In genomic region chr6:7252390-7252789, GRCh38 we compare ENCODE assay signal across 23 cellular contexts.
DNase-seq lines count a peak whose midpoint lies in the region; ATAC-seq and TF ChIP-seq lines count a peak whose summit lies in the region.
"Had no signal": no experiment of that assay in that cellular context is flagged by ENCODE, and none has a peak within 500 bp of the region (broad histone marks: within the 10 kb centered on the region; RNA-seq: fewer than 3 reads in every experiment).

No MANE protein-coding gene starts in this region.

- ATAC-seq in Right ventricle myocardium inferior (peak; percentile 48), heart right ventricle (peak in 6 of 8 donors; percentile 26 to 56 (median 36)), upper lobe of right lung (peak; percentile 38), T-cell (replicated peaks in 1 of 4) (no peak)
- ATAC-seq: body of pancreas had no signal

- H3K27ac ChIP-seq in heart right ventricle: peak overlapping the region in 4 of 10 donors; percentile 24 to 72 (median 42)
- H3K27ac ChIP-seq in upper lobe of right lung: no peak overlapping the region

- POLR2A ChIA-PET in activated CD4-positive, alpha-beta memory T cell treated with anti-CD3 and anti-CD28 coated beads, Interleukin-2, amount 10 ng/mL, durations not matched to agents 7 days and 5 days (lab: Charles Lee): no interaction called here
- POLR2A ChIA-PET in T-cell (lab: Charles Lee): interaction anchor here in 1 of 2 donors (0.6 kb wide), 1 partner anchor 108 kb away, joined by 10 read pairs; no protein-coding TSS in a partner anchor

- H3K4me3 ChIP-seq in heart right ventricle: no peak overlapping the region
- H3K4me3 ChIP-seq in upper lobe of right lung: no peak overlapping the region
- H3K4me3 ChIP-seq: body of pancreas, tibial nerve had no signal

- H3K9me3 ChIP-seq in heart right ventricle (peaks cover 0 to 17% (median 9%) of the 10 kb centered on the region in 11 donors), upper lobe of right lung (no peaks in the 10 kb centered on the region)
- H3K9me3 ChIP-seq: body of pancreas, neutrophil had no signal

- H3K9me3 Mint-ChIP-seq in activated CD4-positive, alpha-beta memory T cell treated with anti-CD3 and anti-CD28 coated beads, Interleukin-2, amount 10 ng/mL, durations not matched to agents 7 days and 5 days: peaks cover 4% of the 10 kb centered on the region
- H3K9me3 Mint-ChIP-seq in T-cell: no peaks in the 10 kb centered on the region
- H3K9me3 Mint-ChIP-seq: memory B cell had no signal

- H3K4me3 Mint-ChIP-seq in activated CD4-positive, alpha-beta memory T cell treated with anti-CD3 and anti-CD28 coated beads, Interleukin-2, amount 10 ng/mL, durations not matched to agents 7 days and 5 days: no peak overlapping the region
- H3K4me3 Mint-ChIP-seq in T-cell: no peak overlapping the region
- H3K4me3 Mint-ChIP-seq: activated T-cell treated with anti-CD3 and anti-CD28 coated beads, Interleukin-2, amount 50 U/mL, for 24 hours; H9; memory B cell had no signal

- no peaks in the 10 kb centered on the region for H3K27me3 ChIP-seq in heart right ventricle
- no peaks in the 10 kb centered on the region for H3K27me3 ChIP-seq in upper lobe of right lung
- H3K27me3 ChIP-seq: body of pancreas, neutrophil, tibial nerve had no signal

- DNase-seq in Right ventricle myocardium inferior (ENCODE audit: missing footprints) (no peak), cardiac septum (ENCODE audit: low spot score) (no peak), heart right ventricle (no peak), medulla oblongata (ENCODE audit: extremely low spot score) (peak; percentile 25), upper lobe of right lung (no peak), SIG-M5 (lab: John Stamatoyannopoulos, UW) (no peak), T-cell (no peak)
- no peak for DNase-seq in activated CD4-positive, alpha-beta memory T cell treated with anti-CD3 and anti-CD28 coated beads, Interleukin-2, amount 10 ng/mL, durations not matched to agents 7 days and 5 days
- DNase-seq: activated CD4-positive, alpha-beta T cell treated with anti-CD3 and anti-CD28 coated beads for 48 hours; activated gamma-delta T cell treated with Interleukin-2 at 50 U/mL for 16 hours; activated T-cell treated with anti-CD3 and anti-CD28 coated beads, Interleukin-2, amount 50 U/mL, for 24 hours; DMS79; H9; islet precursor cell; NCI-H1417 treated with DMSO at 0.1 percent for 48 hours; NCI-H446 treated with DMSO at 0.1 percent for 48 hours; small intestine; stimulated activated CD4-positive, alpha-beta T cell treated with anti-CD3 and anti-CD28 coated beads, Interleukin-1b, Interleukin-23, amount 100 ng/mL, for 48 hours; stimulated activated CD8-positive, alpha-beta memory T cell treated with anti-CD3 and anti-CD28 coated beads, Interleukin-4, amount 100 ng/mL, for 48 hours had no signal

- H3K36me3 ChIP-seq in heart right ventricle (peaks cover 0 to 54% (median 38%) of the 10 kb centered on the region in 9 donors), upper lobe of right lung (peaks cover 44% of the 10 kb centered on the region)

- 90 to 95% methylated on average over 4 of the region's 4 CpGs for WGBS in heart right ventricle, 2 donors

- no peak for TF ChIP-seq CTCF in heart right ventricle (IDR thresholded peaks at IDR 0.05)
- TF ChIP-seq CTCF in upper lobe of right lung (IDR thresholded peaks at IDR 0.05): no peak

- intact Hi-C loops in Right ventricle myocardium inferior (cut with DNase I) (no loop called here), cardiac septum (cut with DNase I) (no loop called here), heart right ventricle (cut with DNase I) (no loop called here), upper lobe of right lung (cut with DNase I) (no loop called here)

- no peaks in the 10 kb centered on the region for H3K27me3 Mint-ChIP-seq in activated CD4-positive, alpha-beta memory T cell treated with anti-CD3 and anti-CD28 coated beads, Interleukin-2, amount 10 ng/mL, durations not matched to agents 7 days and 5 days
- H3K27me3 Mint-ChIP-seq in T-cell: no peaks in the 10 kb centered on the region
- H3K27me3 Mint-ChIP-seq: activated T-cell treated with anti-CD3 and anti-CD28 coated beads, Interleukin-2, amount 50 U/mL, for 24 hours; memory B cell had no signal

- CTCF ChIA-PET in activated CD4-positive, alpha-beta memory T cell treated with anti-CD3 and anti-CD28 coated beads, Interleukin-2, amount 10 ng/mL, durations not matched to agents 7 days and 5 days (lab: Charles Lee): interaction anchor here (0.9 to 1.3 kb wide), 3 partner anchors 9 to 23 kb away, joined by 3 to 7 read pairs (median 6); no protein-coding TSS in a partner anchor
- CTCF ChIA-PET in T-cell (lab: Charles Lee): no interaction called here

- no peaks in the 10 kb centered on the region for H3K4me1 Mint-ChIP-seq in activated CD4-positive, alpha-beta memory T cell treated with anti-CD3 and anti-CD28 coated beads, Interleukin-2, amount 10 ng/mL, durations not matched to agents 7 days and 5 days
- no peaks in the 10 kb centered on the region for H3K4me1 Mint-ChIP-seq in T-cell
- H3K4me1 Mint-ChIP-seq: H9 had no signal

- H3K36me3 Mint-ChIP-seq in activated CD4-positive, alpha-beta memory T cell treated with anti-CD3 and anti-CD28 coated beads, Interleukin-2, amount 10 ng/mL, durations not matched to agents 7 days and 5 days (ENCODE audit: low read depth): peaks cover 18% of the 10 kb centered on the region
- peaks cover 23% of the 10 kb centered on the region for H3K36me3 Mint-ChIP-seq in T-cell

- H3K27ac Mint-ChIP-seq in activated CD4-positive, alpha-beta memory T cell treated with anti-CD3 and anti-CD28 coated beads, Interleukin-2, amount 10 ng/mL, durations not matched to agents 7 days and 5 days: no peak overlapping the region
- H3K27ac Mint-ChIP-seq in T-cell: no peak overlapping the region
- H3K27ac Mint-ChIP-seq: activated T-cell treated with anti-CD3 and anti-CD28 coated beads, Interleukin-2, amount 50 U/mL, for 24 hours; H9; memory B cell had no signal

- H3K4me1 ChIP-seq in heart right ventricle (peaks cover 0 to 44% (median 7%) of the 10 kb centered on the region in 9 donors), upper lobe of right lung (peaks cover 5% of the 10 kb centered on the region)
- H3K4me1 ChIP-seq: body of pancreas had no signal

Comparison
In these comparisons a context has a peak if more than half of its experiments do, and no peak if none do; other contexts are left out.
1. ATAC-seq: peak in Right ventricle myocardium inferior (single experiment), heart right ventricle (6 of 8) and upper lobe of right lung (single experiment); none in T-cell (0 of 4).